ENCODE assay signal across 8 cellular contexts in the genomic region with DNA sequence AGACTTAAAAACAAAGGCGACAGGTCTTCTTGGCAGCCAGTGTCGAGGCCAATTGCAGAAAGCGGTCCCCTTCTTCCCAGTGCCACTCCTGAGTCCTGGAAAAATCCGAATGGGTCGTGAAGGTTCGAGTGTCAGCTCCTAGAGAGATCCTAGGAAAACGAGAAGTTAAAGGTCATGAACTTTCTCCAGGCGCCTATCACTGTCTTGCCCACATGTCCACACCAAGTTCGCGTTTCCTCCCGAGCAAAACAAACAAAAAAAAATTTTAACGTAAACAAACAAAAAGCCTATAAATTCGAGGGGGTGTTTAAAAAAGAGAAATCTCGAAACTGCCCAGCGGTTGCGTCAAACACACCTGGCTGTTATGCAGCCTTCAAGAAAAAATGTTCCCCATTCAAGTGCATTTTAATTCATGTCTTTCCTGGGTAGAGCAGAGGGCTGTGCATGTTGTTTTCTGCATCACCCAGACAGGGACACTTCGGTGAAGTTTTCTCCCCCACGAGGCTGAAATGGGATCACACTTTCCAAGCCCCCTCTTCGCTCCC. TPM values are rescaled to one million over a fixed set of nuclear protein-coding genes. Genes with fewer than 3 reads are reported as not detected.
DNase-seq lines count a peak whose midpoint lies in the region; ATAC-seq, FAIRE-seq and TF ChIP-seq lines count a peak whose summit lies in the region.

No MANE protein-coding gene starts in this region.

- H3K9ac ChIP-seq in K562 (ENCODE audit: insufficient read depth in 1 of 2, low read depth in 2 of 2, low read length in 2 of 2) = peak overlapping the region; percentile 86 to 96

- in situ Hi-C loops in K562 (cut with MboI) = no loop called here

- no peaks in the 10 kb centered on the region for H3K9me1 ChIP-seq in K562 (ENCODE audit: control insufficient read depth, insufficient read depth, low read length)

- TSS peak; percentile 37 for BruUV-seq in K562 (replicated peaks; lab: Mats Ljungman, UMichigan)

- H3K36me3 ChIP-seq in K562 (ENCODE audit: control insufficient read depth, insufficient read depth, low read length) = peaks cover 31% of the 10 kb centered on the region

- H3K27ac ChIP-seq in K562 (ENCODE audit: extremely low read depth, low read depth, low read length) = peak overlapping the region; percentile 92

- TF ChIP-seq EP300 in K562 (IDR thresholded peaks at IDR 0.05; ENCODE audit: low read length) = no peak

- H3K4me3 Mint-ChIP-seq in mesothelial cell of epicardium = peak overlapping the region; percentile 88

- peak overlapping the region; percentile 76 for H3K4me3 ChIP-seq in GM12864 (ENCODE audit: low read depth, low read length)
- peak overlapping the region; percentile 81 for H3K4me3 ChIP-seq in K562

- DNase-seq in GM12864 (ENCODE audit: low read depth) (no peak), HT1080 (ENCODE audit: low read depth) (peak; percentile 21), K562 (ENCODE audit: extremely low read depth in 1 of 4, low spot score in 3 of 4) (peak in 1 of 4 experiments; percentile 40), mesothelial cell of epicardium (ENCODE audit: low spot score in 2 of 2, unreplicated experiment in 2 of 2) (no peak), 8988T (no peak)
- no peak for DNase-seq in activated CD4-positive, alpha-beta T cell treated with anti-CD3 and anti-CD28 coated beads, Interleukin-2, amount 50 U/mL, for 1 hour

- H4K20me1 ChIP-seq in K562 (replicated peaks; ENCODE audit: control insufficient read depth, insufficient read depth, low read length) = peaks cover 20% of the 10 kb centered on the region; the same call in 1 of the 2 replicates

- H3K4me1 Mint-ChIP-seq in mesothelial cell of epicardium = peaks cover 37% of the 10 kb centered on the region

- TF ChIP-seq CTCF in GM12864 (IDR thresholded peaks at IDR 0.05; ENCODE audit: low read depth, low read length, missing control alignments) = no peak
- TF ChIP-seq CTCF in K562 (IDR thresholded peaks at IDR 0.05 in 2 of 3, conservative IDR thresholded peaks at IDR 0.05 in 1 of 3; ENCODE audit: insufficient read depth in 2 of 3, low read depth in 1 of 3, low read length in 3 of 3) = no peak
- no peak for TF ChIP-seq CTCF in mesothelial cell of epicardium (IDR thresholded peaks at IDR 0.05; ENCODE audit: unreplicated experiment)

- peak overlapping the region; percentile 51; the same call in 1 of the 2 replicates for H2AFZ ChIP-seq in K562 (ENCODE audit: low read depth, low read length)

- no peak for TF ChIP-seq POLR2A in K562 (conservative IDR thresholded peaks at IDR 0.05)

- no peaks in the 10 kb centered on the region for H3K36me3 Mint-ChIP-seq in mesothelial cell of epicardium

- H3K4me1 ChIP-seq in K562 (replicated peaks in 1 of 2; ENCODE audit: control insufficient read depth in 2 of 2, insufficient read depth in 2 of 2, low read length in 2 of 2) = peaks cover 22 to 30% of the 10 kb centered on the region in 2 experiments; a peak in 4 of 5 replicates

- H3K4me2 ChIP-seq in K562 (ENCODE audit: insufficient read depth, low read length) = peak overlapping the region; percentile 93

- no peak for ATAC-seq in K562
- no peak for ATAC-seq in HG03565 (IDR thresholded peaks at IDR 0.05; ENCODE audit: unreplicated experiment)
- ATAC-seq in HG03025 (IDR thresholded peaks at IDR 0.05; ENCODE audit: low FRiP score, unreplicated experiment) = no peak

- H3K9me3 ChIP-seq in K562 (replicated peaks; ENCODE audit: control insufficient read depth, insufficient read depth, low read depth, low read length) = no peaks in the 10 kb centered on the region

- H3K27ac Mint-ChIP-seq in mesothelial cell of epicardium = peak overlapping the region; percentile 95

- intact Hi-C loops in K562 (cut with micrococcal nuclease) = loop anchor here (5.0 to 10.0 kb wide), 2 partner anchors 200 to 293 kb away; a partner anchor contains a TSS

- peak; percentile 42 for FAIRE-seq in K562 (lab: Jason Lieb, UNC)

- H3K27me3 Mint-ChIP-seq in mesothelial cell of epicardium (ENCODE audit: low read depth) = no peaks in the 10 kb centered on the region

- H3K9me3 Mint-ChIP-seq in mesothelial cell of epicardium = no peaks in the 10 kb centered on the region

- POLR2A ChIA-PET in K562 (lab: Yijun Ruan, JAX) = interaction anchor here (0.6 to 2.0 kb wide), 5 partner anchors 12 to 220 kb away, joined by 3 to 11 read pairs (median 4); no protein-coding TSS in a partner anchor

- TF ChIP-seq RAD21 in K562 (CRISPR knock-in tag; conservative IDR thresholded peaks at IDR 0.05 in 1 of 2, IDR thresholded peaks at IDR 0.05 in 1 of 2) = no peak

- no peaks in the 10 kb centered on the region for H3K27me3 ChIP-seq in K562 (ENCODE audit: control insufficient read depth in 2 of 2, insufficient read depth in 2 of 2, low read length in 2 of 2)

- peaks cover 59% of the 10 kb centered on the region for H3K79me2 ChIP-seq in K562 (ENCODE audit: control insufficient read depth, insufficient read depth, low read length)

- CTCF ChIA-PET in K562 (lab: Yijun Ruan, JAX; ENCODE audit: low intra/inter-chr PET ratio) = interaction anchor here (0.6 kb wide), 1 partner anchor 129 kb away, joined by 5 read pairs; no protein-coding TSS in a partner anchor

- WGBS in K562 (ENCODE audit: insufficient coverage, low coverage, missing lambda C conversion rate) = 0% methylated on average over 13 of the region's 19 CpGs

TF ChIP-seq in K562, 482 proteins besides CTCF, POLR2A, EP300 and RAD21 (continues in another document):
- TF ChIP-seq HNRNPL (IDR thresholded peaks at IDR 0.05; ENCODE audit: low read depth, low read length) (no peak), CC2D1A (IDR thresholded peaks at IDR 0.05) (no peak), NR2C2 (CRISPR knock-in tag; IDR thresholded peaks at IDR 0.05) (no peak), NR2C2 (tag; IDR thresholded peaks at IDR 0.05) (peak; percentile 84), ZZZ3 (IDR thresholded peaks at IDR 0.05) (no peak), RBBP5 (IDR thresholded peaks at IDR 0.05; ENCODE audit: borderline replicate concordance, insufficient read depth, low read length, poor library complexity, severe bottlenecking) (no peak), ZKSCAN8 (CRISPR knock-in tag; IDR thresholded peaks at IDR 0.05) (no peak), WHSC1 (IDR thresholded peaks at IDR 0.05; ENCODE audit: low read length) (no peak), TFAM (CRISPR knock-in tag; conservative IDR thresholded peaks at IDR 0.05) (no peak), ZNF717 (CRISPR knock-in tag; IDR thresholded peaks at IDR 0.05) (no peak), MYC (IDR thresholded peaks at IDR 0.05; ENCODE audit: low read depth, low read length) (no peak; the same call in 1 of the 2 replicates), MYC (CRISPR knock-in tag; IDR thresholded peaks at IDR 0.05; ENCODE audit: borderline replicate concordance, low read depth) (no peak), CHD2 (IDR thresholded peaks at IDR 0.05; ENCODE audit: low read depth, low read length) (no peak), HSF4 (CRISPR knock-in tag; IDR thresholded peaks at IDR 0.05; ENCODE audit: borderline replicate concordance) (no peak), HDAC6 (IDR thresholded peaks at IDR 0.05; ENCODE audit: low read depth, low read length) (no peak)
- TF ChIP-seq, protein P1, sequence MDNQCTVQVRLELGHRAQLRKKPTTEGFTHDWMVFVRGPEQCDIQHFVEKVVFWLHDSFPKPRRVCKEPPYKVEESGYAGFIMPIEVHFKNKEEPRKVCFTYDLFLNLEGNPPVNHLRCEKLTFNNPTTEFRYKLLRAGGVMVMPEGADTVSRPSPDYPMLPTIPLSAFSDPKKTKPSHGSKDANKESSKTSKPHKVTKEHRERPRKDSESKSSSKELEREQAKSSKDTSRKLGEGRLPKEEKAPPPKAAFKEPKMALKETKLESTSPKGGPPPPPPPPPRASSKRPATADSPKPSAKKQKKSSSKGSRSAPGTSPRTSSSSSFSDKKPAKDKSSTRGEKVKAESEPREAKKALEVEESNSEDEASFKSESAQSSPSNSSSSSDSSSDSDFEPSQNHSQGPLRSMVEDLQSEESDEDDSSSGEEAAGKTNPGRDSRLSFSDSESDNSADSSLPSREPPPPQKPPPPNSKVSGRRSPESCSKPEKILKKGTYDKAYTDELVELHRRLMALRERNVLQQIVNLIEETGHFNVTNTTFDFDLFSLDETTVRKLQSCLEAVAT (IDR thresholded peaks at IDR 0.05) = no peak
- TF ChIP-seq, protein P2, sequence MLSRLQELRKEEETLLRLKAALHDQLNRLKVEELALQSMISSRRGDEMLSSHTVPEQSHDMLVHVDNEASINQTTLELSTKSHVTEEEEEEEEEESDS (CRISPR knock-in tag; IDR thresholded peaks at IDR 0.05) = no peak

RNA-seq across cellular contexts. Expression of a gene that starts 1.5 kb away (rescaled TPM):
- total RNA-seq in HT1080 (2014; rRNA removed; shearing (Covaris generic)) = 59.1 and 70.1 TPM in 2 replicates
- polyA plus RNA-seq in HT1080 (2015; cell fraction: cytosol; rRNA removed) = 32.1 and 46.1 TPM in 2 replicates
- polyA plus RNA-seq in HT1080 (2015; cell fraction: nucleus; rRNA removed) = 65.3 and 75.8 TPM in 2 replicates
- total RNA-seq in K562 (2011; cell fraction: chromatin; rRNA removed; ENCODE audit: low replicate concordance) = 222 and 366 TPM in 2 replicates
- total RNA-seq in K562 (2011; cell fraction: nucleolus; rRNA removed) = 80.7 and 94.1 TPM in 2 replicates
- total RNA-seq in K562 (2011; cell fraction: nucleoplasm; rRNA removed) = 125 and 182 TPM in 2 replicates
- 38.7 and 43.1 TPM in 2 replicates for total RNA-seq in K562 (2014; rRNA removed)
- 61.8 and 84.8 TPM in 2 replicates for total RNA-seq in K562 (2014; rRNA removed; fragmentation: Illumina TruSeq; extraction: Trizol)
- total RNA-seq in K562 (2015; rRNA removed; fragmentation: Illumina TruSeq; extraction: Trizol) = 72.2 and 75.0 TPM in 2 replicates
- 57.7 and 60.8 TPM in 2 replicates for total RNA-seq in K562 (2021)
- polyA plus RNA-seq in K562 (2011; rRNA removed) = 86.1 and 145 TPM in 2 replicates
- 35.6 and 41.6 TPM in 2 replicates for polyA plus RNA-seq in K562 (2011; cell fraction: cytosol; rRNA removed)
- 214 and 250 TPM in 2 replicates for polyA plus RNA-seq in K562 (2011; cell fraction: nucleus; rRNA removed)
- 32.3 and 36.3 TPM in 2 replicates for polyA plus RNA-seq in K562 (2012)
- polyA plus RNA-seq in K562 (2014; fragmentation: Illumina TruSeq; extraction: Trizol) = 65.7 and 72.2 TPM in 2 replicates
- 10 to 100 TPM; 13.6 to 15.5 TPM for polyA plus RNA-seq in K562 (2014; fragmentation: Nextera tagmentation; extraction: Ambion mirVana)
- polyA plus RNA-seq in K562 (2014; rRNA removed) = 40.3 and 43.6 TPM in 2 replicates
- 150 and 239 TPM in 2 replicates for polyA minus RNA-seq in K562 (2011; rRNA and poly(A)+ RNA removed)
- 36.3 and 108 TPM in 2 replicates for polyA minus RNA-seq in K562 (2011; cell fraction: cytosol; rRNA and poly(A)+ RNA removed)
- polyA minus RNA-seq in K562 (2011; cell fraction: nucleus; rRNA and poly(A)+ RNA removed) = 146 and 167 TPM in 2 replicates
- 117 to 119 TPM (median 119 TPM) in 3 replicates for total RNA-seq in mesothelial cell of epicardium
